Comparison of ENCODE assay signal across 15 cellular contexts in the genomic region with DNA sequence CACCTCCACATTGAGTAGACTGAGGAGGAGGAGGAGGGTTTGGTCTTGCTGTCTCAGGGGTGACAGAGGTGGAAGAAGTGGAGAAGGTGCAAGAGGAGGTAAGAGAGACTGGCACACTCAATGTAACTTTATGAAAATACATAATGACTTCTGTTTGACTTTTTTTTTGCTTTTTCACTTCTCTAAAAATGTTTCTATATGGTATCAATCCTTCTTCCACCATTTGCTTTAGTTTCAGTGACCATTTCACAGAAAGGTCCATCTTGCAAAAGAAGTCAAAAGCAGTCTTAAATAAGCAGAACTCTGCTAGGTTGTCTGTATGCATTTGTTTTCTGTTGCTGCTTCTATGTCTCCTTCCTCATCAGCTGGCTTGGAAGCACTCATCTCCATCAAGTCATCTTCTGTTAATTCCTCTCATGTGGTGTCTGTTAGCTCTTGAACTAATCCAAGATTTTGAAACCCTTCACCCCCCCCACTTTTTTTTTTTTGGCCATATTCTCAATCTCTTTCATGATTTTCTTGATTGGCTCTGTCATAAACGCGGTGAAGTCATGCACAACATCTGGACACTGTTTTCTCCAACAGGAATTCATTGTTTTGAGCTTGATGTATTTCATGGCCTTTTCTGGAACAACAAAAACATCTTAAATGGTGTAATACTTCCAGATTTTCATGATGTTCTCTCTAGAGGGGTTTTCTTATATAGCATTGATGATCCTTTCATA.
"Had no signal": no experiment of that assay in that cellular context is flagged by ENCODE, and none has a peak within 500 bp of the region (broad histone marks: within the 10 kb centered on the region; RNA-seq: fewer than 3 reads in every experiment).

No MANE protein-coding gene starts in this region.

- H3K36me3 Mint-ChIP-seq: activated naive CD4-positive, alpha-beta T cell treated with anti-CD3 and anti-CD28 coated beads, Interleukin-2, amount 50 U/mL, for 72 hours had no signal

- H3K9me3 Mint-ChIP-seq: activated CD8-positive, alpha-beta T cell treated with anti-CD3 and anti-CD28 coated beads for 36 hours had no signal

- DNase-seq: activated B cell treated with CpG ODN at 0.5 μM for 24 hours; activated CD4-positive, alpha-beta T cell treated with anti-CD3 and anti-CD28 coated beads for 48 hours; activated CD8-positive, alpha-beta T cell treated with anti-CD3 and anti-CD28 coated beads for 36 hours; activated gamma-delta T cell; activated T-cell treated with anti-CD3 and anti-CD28 coated beads, Interleukin-2, amount 50 U/mL, for 72 hours; hippocampal formation; midbrain; right cardiac atrium; stimulated activated CD4-positive, alpha-beta T cell treated with anti-CD3 and anti-CD28 coated beads, Interleukin-15, amount 100 ng/mL, for 24 hours; stimulated activated CD4-positive, alpha-beta T cell treated with anti-CD3 and anti-CD28 coated beads, Interleukin-4, amount 100 ng/mL, for 1 hour; stimulated activated naive CD4-positive, alpha-beta T cell had no signal

- H3K4me1 Mint-ChIP-seq: neural crest cell had no signal

- ATAC-seq: activated CD8-positive, alpha-beta T cell treated with anti-CD3 and anti-CD28 coated beads for 36 hours; activated naive CD4-positive, alpha-beta T cell treated with anti-CD3 and anti-CD28 coated beads, Interleukin-2, amount 50 U/mL, for 72 hours; activated T-cell treated with anti-CD3 and anti-CD28 coated beads, Interleukin-2, amount 50 U/mL, for 72 hours; esophagus mucosa; left lobe of liver; right cardiac atrium had no signal

- H3K27ac Mint-ChIP-seq: activated B cell treated with CpG ODN at 0.5 μM for 24 hours; activated CD8-positive, alpha-beta T cell treated with anti-CD3 and anti-CD28 coated beads for 36 hours; activated naive CD4-positive, alpha-beta T cell treated with anti-CD3 and anti-CD28 coated beads, Interleukin-2, amount 50 U/mL, for 72 hours; activated T-cell treated with anti-CD3 and anti-CD28 coated beads, Interleukin-2, amount 50 U/mL, for 72 hours had no signal

- H3K4me3 Mint-ChIP-seq: activated B cell treated with CpG ODN at 0.5 μM for 24 hours; activated CD8-positive, alpha-beta T cell treated with anti-CD3 and anti-CD28 coated beads for 36 hours; activated T-cell treated with anti-CD3 and anti-CD28 coated beads, Interleukin-2, amount 50 U/mL, for 72 hours; neural crest cell had no signal
